Comparison of ENCODE assay signal across 10 cellular contexts in the genomic region with DNA sequence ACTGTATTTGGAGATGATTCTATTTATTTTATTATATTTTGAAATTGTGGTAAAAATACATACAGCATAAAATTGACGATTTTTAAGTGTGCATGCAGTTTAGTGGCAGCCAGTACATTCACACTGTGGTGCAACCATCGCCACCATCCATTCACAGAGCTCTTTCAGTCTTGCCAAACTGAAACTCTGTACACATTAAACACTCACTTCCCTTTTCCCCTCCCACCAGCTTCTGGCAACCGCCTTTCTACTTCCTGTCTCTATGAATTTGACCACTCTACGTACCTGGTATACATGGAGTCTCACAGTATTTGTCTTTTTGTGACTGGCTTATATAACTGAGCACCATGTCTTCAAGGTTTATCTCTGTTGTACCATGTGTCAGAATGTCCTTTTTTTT.
"Had no signal": no experiment of that assay in that cellular context is flagged by ENCODE, and none has a peak within 500 bp of the region (broad histone marks: within the 10 kb centered on the region; RNA-seq: fewer than 3 reads in every experiment).

No MANE protein-coding gene starts in this region.

- H3K4me1 Mint-ChIP-seq: naive thymus-derived CD8-positive, alpha-beta T cell had no signal

- H3K36me3 Mint-ChIP-seq: naive thymus-derived CD8-positive, alpha-beta T cell had no signal

- H3K27ac Mint-ChIP-seq: activated naive CD4-positive, alpha-beta T cell treated with anti-CD3 and anti-CD28 coated beads for 36 hours; activated T-helper 2 cell treated with anti-CD3 and anti-CD28 coated beads, Interferon-gamma antibody, Interleukin-2, Interleukin-4, amounts not matched to agents 10 μg/mL and 5 μg/mL and 100 μg/mL, durations not matched to agents 14 hours and 24 hours and 36 hours had no signal

- DNase-seq: activated naive CD4-positive, alpha-beta T cell treated with anti-CD3 and anti-CD28 coated beads for 36 hours; foreskin melanocyte; kidney glomerular epithelial cell; mesenchymal stem cell; naive thymus-derived CD8-positive, alpha-beta T cell; retina; stimulated activated CD4-positive, alpha-beta T cell treated with anti-CD3 and anti-CD28 coated beads, Interleukin-12 subunit alpha, Interleukin-12 subunit beta, amount 100 ng/mL, for 4 hours; stimulated activated CD4-positive, alpha-beta T cell treated with anti-CD3 and anti-CD28 coated beads, Interleukin-2, amount 100 ng/mL, for 24 hours; tibial artery had no signal

- H3K9me3 Mint-ChIP-seq: activated naive CD4-positive, alpha-beta T cell treated with anti-CD3 and anti-CD28 coated beads for 36 hours; activated T-helper 2 cell treated with anti-CD3 and anti-CD28 coated beads, Interferon-gamma antibody, Interleukin-2, Interleukin-4, amounts not matched to agents 10 μg/mL and 5 μg/mL and 100 μg/mL, durations not matched to agents 14 hours and 24 hours and 36 hours had no signal

- H3K4me3 Mint-ChIP-seq: activated naive CD4-positive, alpha-beta T cell treated with anti-CD3 and anti-CD28 coated beads for 36 hours; naive thymus-derived CD8-positive, alpha-beta T cell had no signal
